ENCODE assay signal across 39 cellular contexts in the genomic region with DNA sequence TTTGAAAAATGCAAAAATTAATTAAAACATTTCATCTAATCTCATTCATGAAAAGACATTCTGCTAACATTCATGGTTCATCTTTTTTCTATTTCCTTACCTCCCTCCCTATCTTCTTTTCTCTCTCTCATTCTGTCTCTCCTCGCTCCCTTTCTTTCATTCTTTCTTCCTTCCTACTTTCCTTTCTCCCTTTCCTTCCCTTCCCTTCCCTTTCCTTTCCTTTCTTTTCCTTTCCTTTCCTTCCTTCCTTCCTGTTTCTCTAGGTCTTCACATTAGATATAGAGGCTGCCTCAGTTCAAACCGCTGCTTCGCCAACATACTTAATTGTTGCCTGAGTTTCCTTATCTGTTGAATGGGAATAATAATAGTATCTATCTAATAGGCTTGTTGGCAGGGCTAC. TPM values are rescaled to one million over a fixed set of nuclear protein-coding genes. Genes with fewer than 3 reads are reported as not detected.
"Had no signal": no experiment of that assay in that cellular context is flagged by ENCODE, and none has a peak within 500 bp of the region (broad histone marks: within the 10 kb centered on the region; RNA-seq: fewer than 3 reads in every experiment).

No MANE protein-coding gene starts in this region.

- H3K9me3 ChIP-seq: MG63 had no signal

- H3K36me3 ChIP-seq: MG63 had no signal

- H3K4me3 ChIP-seq: MG63 had no signal

- DNase-seq: Karpas-422, Kasumi-1, MG63, MM.1S, MV-4-11, NCI-H1048, NCI-H1092, NCI-H1092 treated with DMSO at 0.1 percent for 48 hours, NCI-H1105, NCI-H1105 treated with DMSO at 0.1 percent for 48 hours, NCI-H1417, NCI-H1417 treated with DMSO at 0.1 percent for 48 hours, NCI-H1436, NCI-H1436 treated with DMSO at 0.1 percent for 48 hours, NCI-H146, NCI-H1694, NCI-H1694 treated with DMSO at 0.1 percent for 48 hours, NCI-H187, NCI-H187 treated with DMSO at 0.1 percent for 48 hours, NCI-H1930, NCI-H2029, NCI-H2029 treated with DMSO at 0.1 percent for 48 hours, NCI-H2081, NCI-H2081 treated with DMSO at 0.1 percent for 48 hours, NCI-H2107, NCI-H2171, NCI-H2171 treated with DMSO at 0.1 percent for 48 hours, NCI-H2227 treated with DMSO at 0.1 percent for 48 hours, NCI-H226, NCI-H345, NCI-H446, NCI-H446 treated with DMSO at 0.1 percent for 48 hours, NCI-H510A, NCI-H510A treated with DMSO at 0.1 percent for 48 hours, NCI-H524 had no signal

- H3K27me3 ChIP-seq: MG63 had no signal

RNA-seq across cellular contexts. Expression of a gene that starts 21.9 kb away (rescaled TPM):
- total RNA-seq: MCF 10A had no signal

RNA-seq across cellular contexts. Expression of a gene that starts 25.8 kb away (rescaled TPM):
- total RNA-seq: MCF 10A had no signal

RNA-seq across cellular contexts. Expression of a gene that starts 46.3 kb away (rescaled TPM):
- total RNA-seq: LHCN-M2, M059J, NCI-H460 had no signal
